1 cellular context compared by ENCODE assay signal in genomic region chr11:90722552-90723190, GRCh38.
TF ChIP-seq lines count a peak whose summit lies in the region.

No MANE protein-coding gene starts in this region.

TF ChIP-seq in A549, 52 proteins besides CTCF, POLR2A, EP300 and RAD21 (continued from another document):
- TF ChIP-seq SMC3 (IDR thresholded peaks at IDR 0.05) (no peak), HOXA7 (CRISPR knock-in tag; IDR thresholded peaks at IDR 0.05) (no peak), CHD4 (IDR thresholded peaks at IDR 0.05; ENCODE audit: borderline replicate concordance) (no peak), ZFP36 (IDR thresholded peaks at IDR 0.05; ENCODE audit: borderline replicate concordance, partially characterized antibody) (no peak), MAFK (IDR thresholded peaks at IDR 0.05; ENCODE audit: partially characterized antibody) (peak; percentile 4), CBX8 (IDR thresholded peaks at IDR 0.05) (no peak), GATA3 (IDR thresholded peaks at IDR 0.05; ENCODE audit: borderline replicate concordance) (no peak)
TF ChIP-seq in A549: peak in this region for 1.
